1 cellular context compared by ENCODE assay signal in the genomic region with DNA sequence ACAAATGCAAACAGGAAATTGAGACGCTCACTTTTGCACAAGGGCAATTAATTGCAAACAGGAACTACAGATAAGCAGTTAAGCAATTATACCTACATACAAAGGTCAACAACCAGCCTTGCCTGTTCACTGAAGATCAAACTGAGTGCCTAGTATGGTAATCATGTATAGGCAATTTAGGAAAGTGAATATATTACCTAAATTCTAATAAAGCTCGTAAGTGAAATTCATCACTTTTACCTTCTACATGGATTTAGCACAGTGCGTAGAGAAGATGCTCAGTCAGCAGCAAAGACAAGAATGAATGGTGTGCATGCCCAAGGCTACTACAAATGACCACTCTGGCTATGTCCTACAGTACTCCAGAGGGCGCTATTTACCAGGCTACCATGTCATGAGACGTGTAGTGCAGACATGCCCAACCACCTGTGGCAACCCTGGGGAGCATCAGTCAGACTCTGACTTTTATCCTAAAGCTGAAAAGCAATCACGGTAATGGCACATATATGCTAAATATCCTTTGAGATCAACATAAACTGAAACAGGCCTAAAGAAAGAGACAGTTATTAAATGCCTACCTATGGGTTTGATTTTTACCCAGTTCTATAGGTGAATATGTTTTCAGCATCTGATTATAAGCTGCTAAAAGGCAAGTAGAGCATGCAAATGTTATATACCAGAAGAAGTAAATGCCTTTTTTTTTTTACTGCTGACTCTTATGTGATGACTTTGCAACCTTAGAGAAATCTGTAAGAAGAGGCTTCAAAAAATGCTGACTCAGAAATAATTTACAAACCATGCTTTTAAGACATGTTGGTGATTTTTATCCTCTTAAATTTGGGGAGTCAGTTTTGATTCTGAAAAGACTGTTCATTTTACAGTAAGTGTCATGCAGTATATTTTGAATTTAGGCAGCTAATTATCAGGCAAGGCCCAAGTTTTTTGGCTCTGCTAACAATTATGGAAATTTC.
A peak's percentile ranks its signal among the peaks of the same experiment; 100 is the strongest.
TF ChIP-seq lines count a peak whose summit lies in the region.

No MANE protein-coding gene starts in this region.

TF ChIP-seq in IMR-90, 13 proteins besides CTCF, POLR2A, EP300 and RAD21:
- TF ChIP-seq MAFK (IDR thresholded peaks at IDR 0.05; ENCODE audit: low read depth, low read length) (peak; percentile 99), CEBPB (IDR thresholded peaks at IDR 0.05; ENCODE audit: low read depth, low read length) (no peak), SMC3 (IDR thresholded peaks at IDR 0.05; ENCODE audit: low read depth, low read length) (peak; percentile 83), RFX5 (IDR thresholded peaks at IDR 0.05; ENCODE audit: low read depth, low read length) (no peak), FOS (IDR thresholded peaks at IDR 0.05; ENCODE audit: low read depth, low read length) (no peak), MXI1 (IDR thresholded peaks at IDR 0.05; ENCODE audit: borderline replicate concordance, low read depth, low read length) (no peak), NFE2L2 (IDR thresholded peaks at IDR 0.05; ENCODE audit: low read depth, low read length) (no peak)
- TF ChIP-seq, protein P1, sequence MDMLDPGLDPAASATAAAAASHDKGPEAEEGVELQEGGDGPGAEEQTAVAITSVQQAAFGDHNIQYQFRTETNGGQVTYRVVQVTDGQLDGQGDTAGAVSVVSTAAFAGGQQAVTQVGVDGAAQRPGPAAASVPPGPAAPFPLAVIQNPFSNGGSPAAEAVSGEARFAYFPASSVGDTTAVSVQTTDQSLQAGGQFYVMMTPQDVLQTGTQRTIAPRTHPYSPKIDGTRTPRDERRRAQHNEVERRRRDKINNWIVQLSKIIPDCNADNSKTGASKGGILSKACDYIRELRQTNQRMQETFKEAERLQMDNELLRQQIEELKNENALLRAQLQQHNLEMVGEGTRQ (IDR thresholded peaks at IDR 0.05; ENCODE audit: low read depth, low read length), result no peak
